1 cellular context compared by ENCODE assay signal in the genomic region with DNA sequence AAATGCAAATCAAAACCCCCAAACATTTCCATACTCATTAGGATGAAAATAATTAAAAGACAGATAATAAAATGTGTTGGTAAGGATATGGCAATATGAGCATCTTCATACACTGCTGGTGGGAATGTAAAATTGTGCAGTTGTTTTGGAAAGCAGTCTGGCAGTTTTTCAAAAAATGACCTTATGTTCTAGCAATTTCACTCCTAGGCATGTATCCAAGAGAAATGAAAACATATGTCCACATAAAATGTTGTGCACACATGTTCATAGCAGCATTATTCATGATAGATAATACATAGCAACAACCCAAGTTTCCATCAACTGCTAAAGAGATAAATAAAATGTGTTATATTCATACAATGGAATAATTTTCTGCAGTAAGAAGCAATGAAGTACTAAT.
TF ChIP-seq lines count a peak whose summit lies in the region.

No MANE protein-coding gene starts in this region.

TF ChIP-seq in IMR-90, 13 proteins besides CTCF, POLR2A, EP300 and RAD21:
- TF ChIP-seq, protein P1, sequence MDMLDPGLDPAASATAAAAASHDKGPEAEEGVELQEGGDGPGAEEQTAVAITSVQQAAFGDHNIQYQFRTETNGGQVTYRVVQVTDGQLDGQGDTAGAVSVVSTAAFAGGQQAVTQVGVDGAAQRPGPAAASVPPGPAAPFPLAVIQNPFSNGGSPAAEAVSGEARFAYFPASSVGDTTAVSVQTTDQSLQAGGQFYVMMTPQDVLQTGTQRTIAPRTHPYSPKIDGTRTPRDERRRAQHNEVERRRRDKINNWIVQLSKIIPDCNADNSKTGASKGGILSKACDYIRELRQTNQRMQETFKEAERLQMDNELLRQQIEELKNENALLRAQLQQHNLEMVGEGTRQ (IDR thresholded peaks at IDR 0.05; ENCODE audit: low read depth, low read length): no peak
- TF ChIP-seq RCOR1 (IDR thresholded peaks at IDR 0.05; ENCODE audit: insufficient replicate concordance, low read length): no peak
- TF ChIP-seq BHLHE40 (IDR thresholded peaks at IDR 0.05; ENCODE audit: low read depth, low read length): no peak
- no peak for TF ChIP-seq RFX5 (IDR thresholded peaks at IDR 0.05; ENCODE audit: low read depth, low read length)
- no peak for TF ChIP-seq NFE2L2 (IDR thresholded peaks at IDR 0.05; ENCODE audit: low read depth, low read length)
- TF ChIP-seq FOS (IDR thresholded peaks at IDR 0.05; ENCODE audit: low read depth, low read length): no peak
- no peak for TF ChIP-seq MAFK (IDR thresholded peaks at IDR 0.05; ENCODE audit: low read depth, low read length)
- no peak for TF ChIP-seq SMC3 (IDR thresholded peaks at IDR 0.05; ENCODE audit: low read depth, low read length)
- TF ChIP-seq MXI1 (IDR thresholded peaks at IDR 0.05; ENCODE audit: borderline replicate concordance, low read depth, low read length): no peak
- no peak for TF ChIP-seq CEBPB (IDR thresholded peaks at IDR 0.05; ENCODE audit: low read depth, low read length)
- no peak for TF ChIP-seq CHD1 (IDR thresholded peaks at IDR 0.05; ENCODE audit: low read depth, low read length)
- TF ChIP-seq, protein P2, sequence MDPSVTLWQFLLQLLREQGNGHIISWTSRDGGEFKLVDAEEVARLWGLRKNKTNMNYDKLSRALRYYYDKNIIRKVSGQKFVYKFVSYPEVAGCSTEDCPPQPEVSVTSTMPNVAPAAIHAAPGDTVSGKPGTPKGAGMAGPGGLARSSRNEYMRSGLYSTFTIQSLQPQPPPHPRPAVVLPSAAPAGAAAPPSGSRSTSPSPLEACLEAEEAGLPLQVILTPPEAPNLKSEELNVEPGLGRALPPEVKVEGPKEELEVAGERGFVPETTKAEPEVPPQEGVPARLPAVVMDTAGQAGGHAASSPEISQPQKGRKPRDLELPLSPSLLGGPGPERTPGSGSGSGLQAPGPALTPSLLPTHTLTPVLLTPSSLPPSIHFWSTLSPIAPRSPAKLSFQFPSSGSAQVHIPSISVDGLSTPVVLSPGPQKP (IDR thresholded peaks at IDR 0.05; ENCODE audit: borderline replicate concordance, low read depth, low read length): no peak
- no peak for TF ChIP-seq MAZ (IDR thresholded peaks at IDR 0.05; ENCODE audit: borderline replicate concordance, low read depth, low read length)
